Comparison of ENCODE assay signal across 31 cellular contexts in genomic region chr16:85093705-85094104, GRCh38. TPM values are rescaled to one million over a fixed set of nuclear protein-coding genes. Genes with fewer than 3 reads are reported as not detected.
"Had no signal": no experiment of that assay in that cellular context is flagged by ENCODE, and none has a peak within 500 bp of the region (broad histone marks: within the 10 kb centered on the region; RNA-seq: fewer than 3 reads in every experiment).

No MANE protein-coding gene starts in this region.

- DNase-seq: activated CD4-positive, alpha-beta memory T cell treated with anti-CD3 and anti-CD28 coated beads, Interleukin-2, amount 10 ng/mL, durations not matched to agents 7 days and 5 days; activated CD4-positive, alpha-beta T cell treated with anti-CD3 and anti-CD28 coated beads, Interleukin-2, amount 10 ng/mL, durations not matched to agents 7 days and 5 days; activated CD4-positive, CD25-positive, alpha-beta regulatory T cell; activated gamma-delta T cell; activated naive CD4-positive, alpha-beta T cell treated with anti-CD3 and anti-CD28 coated beads for 36 hours; activated T-cell treated with anti-CD3 and anti-CD28 coated beads for 4 hours; activated T-cell treated with anti-CD3 and anti-CD28 coated beads, Interleukin-2, amount 50 U/mL, for 48 hours; MM.1S; NCI-H1105; NCI-H1436; NCI-H1694 treated with DMSO at 0.1 percent for 48 hours; NCI-H2081 treated with DMSO at 0.1 percent for 48 hours; NCI-H2171; NCI-H2227 treated with DMSO at 0.1 percent for 48 hours; NCI-H446 treated with DMSO at 0.1 percent for 48 hours; NCI-H524 treated with DMSO at 0.1 percent for 48 hours; NCI-H748 treated with DMSO at 0.1 percent for 48 hours; OCI-M1; RPMI8226; T-helper 1 cell had no signal

- H3K4me3 ChIP-seq: SK-N-MC had no signal

- H3K4me3 Mint-ChIP-seq: activated CD4-positive, alpha-beta memory T cell treated with anti-CD3 and anti-CD28 coated beads, Interleukin-2, amount 10 ng/mL, durations not matched to agents 7 days and 5 days; activated CD4-positive, alpha-beta T cell treated with anti-CD3 and anti-CD28 coated beads, Interleukin-2, amount 10 ng/mL, durations not matched to agents 7 days and 5 days; activated naive CD4-positive, alpha-beta T cell treated with anti-CD3 and anti-CD28 coated beads for 36 hours; activated naive CD8-positive, alpha-beta T cell; activated T-helper 17 cell treated with anti-CD3 and anti-CD28 coated beads, Interleukin-2, amount 50 U/mL, for 72 hours; brain; central memory CD8-positive, alpha-beta T cell had no signal

- H3K27me3 Mint-ChIP-seq: activated CD4-positive, alpha-beta memory T cell treated with anti-CD3 and anti-CD28 coated beads, Interleukin-2, amount 10 ng/mL, durations not matched to agents 7 days and 5 days; activated CD4-positive, alpha-beta T cell treated with anti-CD3 and anti-CD28 coated beads, Interleukin-2, amount 10 ng/mL, durations not matched to agents 7 days and 5 days; activated naive CD8-positive, alpha-beta T cell; activated T-helper 17 cell treated with anti-CD3 and anti-CD28 coated beads, Interleukin-2, amount 50 U/mL, for 72 hours; central memory CD8-positive, alpha-beta T cell had no signal

- H3K4me1 Mint-ChIP-seq: activated CD4-positive, alpha-beta memory T cell treated with anti-CD3 and anti-CD28 coated beads, Interleukin-2, amount 10 ng/mL, durations not matched to agents 7 days and 5 days; activated T-helper 17 cell treated with anti-CD3 and anti-CD28 coated beads, Interleukin-2, amount 50 U/mL, for 72 hours had no signal

- H3K9me3 Mint-ChIP-seq: activated CD4-positive, alpha-beta memory T cell treated with anti-CD3 and anti-CD28 coated beads, Interleukin-2, amount 10 ng/mL, durations not matched to agents 7 days and 5 days; activated CD4-positive, alpha-beta T cell treated with anti-CD3 and anti-CD28 coated beads, Interleukin-2, amount 10 ng/mL, durations not matched to agents 7 days and 5 days; activated naive CD4-positive, alpha-beta T cell treated with anti-CD3 and anti-CD28 coated beads for 36 hours; activated T-helper 17 cell treated with anti-CD3 and anti-CD28 coated beads, Interleukin-2, amount 50 U/mL, for 72 hours; brain; central memory CD8-positive, alpha-beta T cell had no signal

- H3K36me3 Mint-ChIP-seq: activated naive CD8-positive, alpha-beta T cell; brain had no signal

- H3K27ac Mint-ChIP-seq: activated CD4-positive, alpha-beta memory T cell treated with anti-CD3 and anti-CD28 coated beads, Interleukin-2, amount 10 ng/mL, durations not matched to agents 7 days and 5 days; activated CD4-positive, alpha-beta T cell treated with anti-CD3 and anti-CD28 coated beads, Interleukin-2, amount 10 ng/mL, durations not matched to agents 7 days and 5 days; activated naive CD4-positive, alpha-beta T cell treated with anti-CD3 and anti-CD28 coated beads for 36 hours; activated naive CD8-positive, alpha-beta T cell; activated T-helper 17 cell treated with anti-CD3 and anti-CD28 coated beads, Interleukin-2, amount 50 U/mL, for 72 hours; brain had no signal

- H3K27ac ChIP-seq: SK-N-MC, VCaP had no signal

- ATAC-seq: activated T-helper 17 cell treated with anti-CD3 and anti-CD28 coated beads, Interleukin-2, amount 50 U/mL, for 72 hours; Panc1; Right ventricle myocardium inferior had no signal

RNA-seq across cellular contexts. Expression of gene CIBAR2, which starts 18.6 kb away (rescaled TPM):
- total RNA-seq: activated CD4-positive, alpha-beta memory T cell treated with anti-CD3 and anti-CD28 coated beads, Interleukin-2, amount 10 ng/mL, durations not matched to agents 7 days and 5 days; activated CD4-positive, alpha-beta T cell treated with anti-CD3 and anti-CD28 coated beads, Interleukin-2, amount 10 ng/mL, durations not matched to agents 7 days and 5 days; activated CD8-positive, alpha-beta memory T cell treated with anti-CD3 and anti-CD28 coated beads for 36 hours; activated naive CD4-positive, alpha-beta T cell treated with anti-CD3 and anti-CD28 coated beads for 36 hours; astrocyte; Right ventricle myocardium inferior; T-helper 2 cell treated with Interferon-gamma antibody and Interleukin-4, amounts not matched to agents 100 ng/mL and 5 ng/mL, for 36 hours had no signal
